ENCODE assay signal across 7 cellular contexts in the genomic region with DNA sequence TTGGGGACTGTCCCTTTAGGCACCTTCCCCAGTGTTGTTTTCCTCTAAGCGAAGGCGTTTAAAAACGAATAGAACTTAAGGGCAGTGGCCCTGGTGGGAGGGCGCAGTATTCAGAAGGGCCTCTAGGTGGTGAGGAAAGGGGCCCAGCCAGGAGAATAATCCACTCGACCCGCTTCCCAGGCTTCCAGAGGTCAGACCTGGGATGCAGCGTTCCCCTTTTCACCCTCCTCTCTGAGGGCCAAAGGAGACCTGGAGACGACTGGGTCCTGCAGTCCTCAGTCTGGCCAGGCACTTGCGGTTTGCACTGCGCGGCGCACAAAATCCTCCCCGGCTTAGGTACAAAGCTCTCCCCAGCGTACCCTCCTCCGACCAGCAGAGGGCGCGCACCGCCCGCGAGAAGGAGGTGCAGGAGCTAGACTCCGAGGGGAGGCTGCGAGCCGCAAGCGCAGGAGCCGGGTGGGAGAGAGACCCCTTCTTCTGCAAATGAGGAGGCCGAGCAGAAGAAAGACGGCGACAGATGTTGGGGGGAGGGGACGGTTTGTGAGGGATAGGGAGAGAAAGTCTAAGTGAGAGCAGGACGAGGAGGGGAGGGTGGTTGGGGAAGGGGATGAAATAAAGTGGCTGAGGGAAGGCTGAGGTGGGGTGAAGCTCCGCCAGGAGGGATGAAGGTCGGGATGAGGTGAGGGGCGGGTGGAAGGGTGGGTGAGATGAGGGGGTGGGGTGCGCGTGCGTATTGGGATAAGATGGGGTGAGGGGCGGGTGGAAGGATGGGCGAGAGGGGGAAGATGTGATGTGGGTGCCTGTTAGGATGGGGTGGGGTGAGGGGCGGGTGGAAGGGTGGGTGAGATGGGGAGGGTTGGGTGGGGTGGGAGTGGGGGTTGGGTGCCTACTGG. TPM values are rescaled to one million over a fixed set of nuclear protein-coding genes. Genes with fewer than 3 reads are reported as not detected.
A peak's percentile ranks its signal among the peaks of the same experiment; 100 is the strongest.
DNase-seq lines count a peak whose midpoint lies in the region; ATAC-seq, FAIRE-seq and TF ChIP-seq lines count a peak whose summit lies in the region.

No MANE protein-coding gene starts in this region.

- DNase-seq in GM12892 (ENCODE audit: insufficient read length) = peak; percentile 84
- DNase-seq in NCI-H1436 (lab: John Stamatoyannopoulos, UW) = peak; percentile 84
- peak; percentile 60 for DNase-seq in amniotic epithelial cell (ENCODE audit: low read depth)
- peak; percentile 88 for DNase-seq in left ventricle myocardium superior
- peak; percentile 95 for DNase-seq in retina

- H3K36me3 Mint-ChIP-seq in T-helper 1 cell treated with Interleukin-12 subunit alpha and Interleukin-12 subunit beta and Interleukin-4 antibody, amounts not matched to agents 30 μg/mL and 1 μg/mL, for 36 hours (ENCODE audit: low read depth) = peaks cover 3% of the 10 kb centered on the region

- FAIRE-seq in GM12892 (lab: Jason Lieb, UNC) = peak; percentile 91

- peaks cover 9% of the 10 kb centered on the region for H3K4me1 Mint-ChIP-seq in T-helper 1 cell treated with Interleukin-12 subunit alpha and Interleukin-12 subunit beta and Interleukin-4 antibody, amounts not matched to agents 30 μg/mL and 1 μg/mL, for 36 hours (ENCODE audit: low read depth)

- H3K4me3 Mint-ChIP-seq in T-helper 1 cell treated with Interleukin-12 subunit alpha and Interleukin-12 subunit beta and Interleukin-4 antibody, amounts not matched to agents 30 μg/mL and 1 μg/mL, for 36 hours = no peak overlapping the region

- no peaks in the 10 kb centered on the region for H3K9me3 Mint-ChIP-seq in T-helper 1 cell treated with Interleukin-12 subunit alpha and Interleukin-12 subunit beta and Interleukin-4 antibody, amounts not matched to agents 30 μg/mL and 1 μg/mL, for 36 hours

- intact Hi-C loops in left ventricle myocardium superior (cut with micrococcal nuclease) = no loop called here

- TF ChIP-seq POLR2A in GM12892 (IDR thresholded peaks at IDR 0.05; ENCODE audit: low read depth, low read length) = no peak

- ATAC-seq in HG02798 (IDR thresholded peaks at IDR 0.05; ENCODE audit: poor library complexity, unreplicated experiment) (peak; percentile 90), left ventricle myocardium superior (peak; percentile 91)

- peaks cover 76% of the 10 kb centered on the region for H3K27me3 Mint-ChIP-seq in T-helper 1 cell treated with Interleukin-12 subunit alpha and Interleukin-12 subunit beta and Interleukin-4 antibody, amounts not matched to agents 30 μg/mL and 1 μg/mL, for 36 hours (ENCODE audit: low read depth)

- H3K27ac Mint-ChIP-seq in T-helper 1 cell treated with Interleukin-12 subunit alpha and Interleukin-12 subunit beta and Interleukin-4 antibody, amounts not matched to agents 30 μg/mL and 1 μg/mL, for 36 hours = peak overlapping the region; percentile 49

RNA-seq across cellular contexts. Expression of gene FEV, which starts 4.9 kb away (rescaled TPM):
- not detected for polyA plus RNA-seq in GM12892 (2012; ENCODE audit: missing spikeins)
- not detected for total RNA-seq in left ventricle myocardium superior

RNA-seq across cellular contexts. Expression of gene CRYBA2, which starts 13.1 kb away (rescaled TPM):
- polyA plus RNA-seq in GM12892 (2012; ENCODE audit: missing spikeins) = not detected
- total RNA-seq in left ventricle myocardium superior = not detected

RNA-seq across cellular contexts. Expression of gene CDK5R2, which starts 20.6 kb away (rescaled TPM):
- polyA plus RNA-seq in GM12892 (2012; ENCODE audit: missing spikeins) = not detected
- total RNA-seq in left ventricle myocardium superior = not detected

Comparison
In these comparisons a context has a peak if more than half of its experiments do, and no peak if none do; other contexts are left out.
1. Peak in every context shown above with its lines: DNase-seq and ATAC-seq.